Comparison of ENCODE assay signal across 19 cellular contexts in genomic region chr12:94770777-94771176, GRCh38.
"Had no signal": no experiment of that assay in that cellular context is flagged by ENCODE, and none has a peak within 500 bp of the region (broad histone marks: within the 10 kb centered on the region; RNA-seq: fewer than 3 reads in every experiment).

No MANE protein-coding gene starts in this region.

- H3K27me3 Mint-ChIP-seq: memory B cell had no signal

- H3K27ac Mint-ChIP-seq: activated CD8-positive, alpha-beta T cell treated with anti-CD3 and anti-CD28 coated beads for 36 hours; activated naive CD4-positive, alpha-beta T cell treated with anti-CD3 and anti-CD28 coated beads, Interleukin-2, amount 50 U/mL, for 72 hours; memory B cell; stimulated activated naive CD8-positive, alpha-beta T cell treated with anti-CD3 and anti-CD28 coated beads, Interleukin-15, amount 100 ng/mL, for 72 hours; T-cell had no signal

- H3K27me3 ChIP-seq: sigmoid colon, spleen had no signal

- H3K9me3 ChIP-seq: sigmoid colon had no signal

- FAIRE-seq: colon, endometrium, kidney had no signal

- H3K36me3 Mint-ChIP-seq: activated naive CD4-positive, alpha-beta T cell treated with anti-CD3 and anti-CD28 coated beads, Interleukin-2, amount 50 U/mL, for 72 hours; T-cell had no signal

- H3K36me3 ChIP-seq: left ventricle myocardium inferior, sigmoid colon, spleen, WERI-Rb-1 had no signal

- H3K4me3 Mint-ChIP-seq: activated CD8-positive, alpha-beta T cell treated with anti-CD3 and anti-CD28 coated beads for 36 hours; activated T-cell treated with anti-CD3 and anti-CD28 coated beads, Interleukin-2, amount 50 U/mL, for 4 hours; memory B cell; neural crest cell; stimulated activated naive CD8-positive, alpha-beta T cell treated with anti-CD3 and anti-CD28 coated beads, Interleukin-15, amount 100 ng/mL, for 72 hours; T-cell had no signal

- DNase-seq: activated CD4-positive, alpha-beta T cell treated with anti-CD3 and anti-CD28 coated beads for 48 hours; activated CD8-positive, alpha-beta T cell treated with anti-CD3 and anti-CD28 coated beads for 36 hours; activated effector memory CD4-positive, alpha-beta T cell treated with Interleukin-2 at 50 U/mL for 16 hours; activated T-cell treated with anti-CD3 and anti-CD28 coated beads, Interleukin-2, amount 50 U/mL, for 4 hours; amniotic stem cell; hippocampal formation; kidney; left ventricle myocardium inferior; sigmoid colon; spleen; stimulated activated naive CD8-positive, alpha-beta T cell treated with anti-CD3 and anti-CD28 coated beads, Interleukin-15, amount 100 ng/mL, for 72 hours; T-cell; WERI-Rb-1 had no signal

- H3K27ac ChIP-seq: left ventricle myocardium inferior, spleen, WERI-Rb-1 had no signal

- H3K9me3 Mint-ChIP-seq: activated naive CD4-positive, alpha-beta T cell treated with anti-CD3 and anti-CD28 coated beads, Interleukin-2, amount 50 U/mL, for 72 hours; activated T-cell treated with anti-CD3 and anti-CD28 coated beads, Interleukin-2, amount 50 U/mL, for 4 hours; memory B cell; neural crest cell; T-cell had no signal

- ATAC-seq: activated CD8-positive, alpha-beta T cell treated with anti-CD3 and anti-CD28 coated beads for 36 hours; activated naive CD4-positive, alpha-beta T cell treated with anti-CD3 and anti-CD28 coated beads, Interleukin-2, amount 50 U/mL, for 72 hours; activated T-cell treated with anti-CD3 and anti-CD28 coated beads, Interleukin-2, amount 50 U/mL, for 4 hours; esophagus mucosa; stimulated activated naive CD8-positive, alpha-beta T cell treated with anti-CD3 and anti-CD28 coated beads, Interleukin-15, amount 100 ng/mL, for 72 hours; T-cell had no signal

- H3K4me3 ChIP-seq: left ventricle myocardium inferior, sigmoid colon, spleen had no signal
